ENCODE assay signal across 23 cellular contexts in genomic region chr7:37369904-37370303, GRCh38.
"Had no signal": no experiment of that assay in that cellular context is flagged by ENCODE, and none has a peak within 500 bp of the region (broad histone marks: within the 10 kb centered on the region; RNA-seq: fewer than 3 reads in every experiment).

No MANE protein-coding gene starts in this region.

- ATAC-seq: effector memory CD8-positive, alpha-beta T cell; gastrocnemius medialis; left lung; upper lobe of right lung had no signal

- H3K36me3 ChIP-seq: gastrocnemius medialis, heart right ventricle, left lung, upper lobe of right lung had no signal

- H3K4me3 Mint-ChIP-seq: activated B cell treated with CpG ODN at 0.5 μM for 24 hours; activated T-helper 1 cell treated with anti-CD3 and anti-CD28 coated beads, Interleukin-12 subunit alpha, Interleukin-12 subunit beta, Interleukin-2, Interleukin-4 antibody, amounts not matched to agents 30 ng/mL and 10 ng/mL and 1 ng/mL, durations not matched to agents 14 hours and 24 hours and 36 hours; effector memory CD8-positive, alpha-beta T cell; nephron progenitor cell had no signal

- H3K27ac ChIP-seq: epithelial cell of prostate, gastrocnemius medialis, left lung, upper lobe of right lung had no signal

- H3K27me3 ChIP-seq: gastrocnemius medialis, heart right ventricle, left lung, upper lobe of right lung had no signal

- H3K27ac Mint-ChIP-seq: activated B cell treated with CpG ODN at 0.5 μM for 24 hours; activated T-helper 1 cell treated with anti-CD3 and anti-CD28 coated beads, Interleukin-12 subunit alpha, Interleukin-12 subunit beta, Interleukin-2, Interleukin-4 antibody, amounts not matched to agents 30 ng/mL and 10 ng/mL and 1 ng/mL, durations not matched to agents 14 hours and 24 hours and 36 hours; effector memory CD8-positive, alpha-beta T cell; nephron progenitor cell had no signal

- H3K27me3 Mint-ChIP-seq: activated B cell treated with CpG ODN at 0.5 μM for 24 hours; effector memory CD8-positive, alpha-beta T cell had no signal

- H3K9me3 Mint-ChIP-seq: activated B cell treated with CpG ODN at 0.5 μM for 24 hours; effector memory CD8-positive, alpha-beta T cell; nephron progenitor cell had no signal

- H3K4me2 ChIP-seq: smooth muscle cell had no signal

- FAIRE-seq: astrocyte, bronchial epithelial cell, islet of Langerhans, TTC549 had no signal

- H3K9me3 ChIP-seq: gastrocnemius medialis, heart right ventricle, left lung, upper lobe of right lung had no signal

- H3K4me1 Mint-ChIP-seq: nephron progenitor cell had no signal

- H3K4me3 ChIP-seq: gastrocnemius medialis, heart right ventricle, left lung, smooth muscle cell, upper lobe of right lung had no signal

- H3K4me1 ChIP-seq: gastrocnemius medialis had no signal

- DNase-seq: activated B cell treated with CpG ODN at 0.5 μM for 24 hours; activated CD4-positive, alpha-beta T cell treated with anti-CD3 and anti-CD28 coated beads for 48 hours; activated naive CD4-positive, alpha-beta T cell; dermis blood vessel endothelial cell; effector memory CD8-positive, alpha-beta T cell; gastrocnemius medialis; heart right ventricle; left lung; mesenchymal stem cell; nephron progenitor cell; occipital lobe; stimulated activated CD4-positive, alpha-beta T cell treated with anti-CD3 and anti-CD28 coated beads, Interleukin-4, amount 100 ng/mL, for 4 hours; stimulated activated CD8-positive, alpha-beta memory T cell treated with anti-CD3 and anti-CD28 coated beads, Interleukin-4, amount 100 ng/mL, for 48 hours; stimulated activated naive CD4-positive, alpha-beta T cell treated with Interleukin-2 at 50 U/mL for 16 hours; T-helper 2 cell; upper lobe of right lung had no signal
